ENCODE assay signal across 8 cellular contexts in genomic region chrX:107716045-107716684, GRCh38. TPM values are rescaled to one million over a fixed set of nuclear protein-coding genes. Genes with fewer than 3 reads are reported as not detected.
DNase-seq lines count a peak whose midpoint lies in the region; TF ChIP-seq lines count a peak whose summit lies in the region.

No MANE protein-coding gene starts in this region.

- peak overlapping the region; percentile 61 for H2AK5ac ChIP-seq in trophoblast cell (ENCODE audit: low read length)

- peak overlapping the region; percentile 79 for H4K8ac ChIP-seq in trophoblast cell (ENCODE audit: low read depth, low read length)

- H2BK12ac ChIP-seq in trophoblast cell (ENCODE audit: low read length), result peak overlapping the region; percentile 45

- H3K23ac ChIP-seq in trophoblast cell (ENCODE audit: low read length), result no peak overlapping the region

- H3K9me2 ChIP-seq in Karpas-422 (replicated peaks; ENCODE audit: insufficient read depth, low read length), result no peaks in the 10 kb centered on the region

- H3K36me3 ChIP-seq in Karpas-422 (ENCODE audit: insufficient read depth, low read length), result peaks cover 3% of the 10 kb centered on the region; the same call in 1 of the 2 replicates
- peaks cover 11% of the 10 kb centered on the region for H3K36me3 ChIP-seq in cardiac muscle cell
- H3K36me3 ChIP-seq in trophoblast cell (ENCODE audit: control insufficient read depth in 1 of 2, insufficient read depth in 2 of 2, low read length in 2 of 2), result peaks cover 7% of the 10 kb centered on the region in 2 experiments

- peak overlapping the region; percentile 85 for H4K91ac ChIP-seq in trophoblast cell (ENCODE audit: low read depth, low read length)

- peak overlapping the region; percentile 72 for H2BK120ac ChIP-seq in trophoblast cell (ENCODE audit: insufficient read depth, low read length, poor library complexity)

- H2AFZ ChIP-seq in Karpas-422 (ENCODE audit: low read length), result no peak overlapping the region
- H2AFZ ChIP-seq in trophoblast cell (ENCODE audit: insufficient read depth, low read length, poor library complexity), result peak overlapping the region; percentile 67

- H2BK5ac ChIP-seq in trophoblast cell (ENCODE audit: low read depth, low read length, poor library complexity), result peak overlapping the region; percentile 82

- H3K27me3 ChIP-seq in Karpas-422 (ENCODE audit: low read length) (no peaks in the 10 kb centered on the region), cardiac muscle cell (no peaks in the 10 kb centered on the region), trophoblast cell (ENCODE audit: insufficient read depth, low read length) (no peaks in the 10 kb centered on the region)

- H3K79me2 ChIP-seq in Karpas-422 (ENCODE audit: low read length) (no peaks in the 10 kb centered on the region), trophoblast cell (ENCODE audit: control insufficient read depth, insufficient read depth, low read length, poor library complexity) (peaks cover 3% of the 10 kb centered on the region)

- H4K20me1 ChIP-seq in Karpas-422 (ENCODE audit: insufficient read depth, low read depth, low read length), result peaks cover 7% of the 10 kb centered on the region; the same call in 1 of the 2 replicates

- peak overlapping the region; percentile 50 for H3K4ac ChIP-seq in trophoblast cell (ENCODE audit: low read depth, low read length)

- peak overlapping the region; percentile 8 for H4K12ac ChIP-seq in trophoblast cell (ENCODE audit: low read depth, low read length)

- H3K4me1 ChIP-seq in Karpas-422 (ENCODE audit: low read length) (peaks cover 83% of the 10 kb centered on the region), cardiac muscle cell (ENCODE audit: low read depth) (peaks cover 44% of the 10 kb centered on the region), trophoblast cell (ENCODE audit: control insufficient read depth in 1 of 2, insufficient read depth in 2 of 2, low read length in 2 of 2) (peaks cover 9 to 12% of the 10 kb centered on the region in 2 experiments)

- H3K14ac ChIP-seq in trophoblast cell (ENCODE audit: low read length), result peak overlapping the region; percentile 38

- peak overlapping the region; percentile 80 for H3K4me2 ChIP-seq in Karpas-422 (ENCODE audit: low read depth, low read length, poor library complexity, severe bottlenecking)
- peak overlapping the region; percentile 65 for H3K4me2 ChIP-seq in trophoblast cell (ENCODE audit: low read length)

- H3K27ac ChIP-seq in Karpas-422 (ENCODE audit: low read length) (peak overlapping the region; percentile 93), cardiac muscle cell (peak overlapping the region; percentile 71), trophoblast cell (ENCODE audit: low read depth, low read length) (peak overlapping the region; percentile 81)

- H3K18ac ChIP-seq in trophoblast cell (ENCODE audit: low read length), result peak overlapping the region; percentile 88

- H3K9ac ChIP-seq in Karpas-422 (ENCODE audit: low read length) (peak overlapping the region; percentile 86), trophoblast cell (ENCODE audit: low read length) (peak overlapping the region; percentile 91)

- H3K9me3 ChIP-seq in Karpas-422 (ENCODE audit: low read length), result no peaks in the 10 kb centered on the region
- no peaks in the 10 kb centered on the region for H3K9me3 ChIP-seq in cardiac muscle cell (ENCODE audit: low read depth)
- H3K9me3 ChIP-seq in trophoblast cell (ENCODE audit: insufficient read depth, low read depth, low read length), result no peaks in the 10 kb centered on the region

- peak; percentile 64 for DNase-seq in activated effector memory CD4-positive, alpha-beta T cell treated with anti-CD3 and anti-CD28 coated beads, Interleukin-2, amount 50 U/mL, for 16 hours
- no peak for DNase-seq in activated effector memory CD4-positive, alpha-beta T cell treated with Interleukin-2 at 50 U/mL for 16 hours
- DNase-seq in Karpas-422 (no peak), cardiac muscle cell (ENCODE audit: low read depth in 1 of 2, low spot score in 1 of 2) (peak; percentile 32 to 71), trophoblast cell (no peak), OCI-M1 (lab: John Stamatoyannopoulos, UW) (no peak), T1000 (lab: John Stamatoyannopoulos, UW) (no peak)
- peak; percentile 12 for DNase-seq in activated naive CD4-positive, alpha-beta T cell treated with anti-CD3 and anti-CD28 coated beads, Interleukin-2, amount 50 U/mL, for 16 hours

- no peak for TF ChIP-seq CTCF in cardiac muscle cell (IDR thresholded peaks at IDR 0.05; ENCODE audit: low read depth, low read length)

- WGBS in trophoblast cell (ENCODE audit: extremely low coverage, insufficient coverage, insufficient read length), result no CpG with 5 or more reads among the region's 54 CpGs

- H3K4me3 ChIP-seq in Karpas-422 (ENCODE audit: low read length) (peak overlapping the region; percentile 78), cardiac muscle cell (peak overlapping the region; percentile 75), trophoblast cell (ENCODE audit: low read depth, low read length) (peak overlapping the region; percentile 75)

- peaks cover 13% of the 10 kb centered on the region for H3K79me1 ChIP-seq in trophoblast cell (ENCODE audit: low read length)

RNA-seq across cellular contexts. Expression of gene TSC22D3, which starts 59.4 kb away (rescaled TPM):
- total RNA-seq in Karpas-422 (2014; rRNA removed; shearing (Covaris generic); ENCODE audit: low replicate concordance), result 266 and 270 TPM in 2 replicates
- 297 and 320 TPM in 2 replicates for total RNA-seq in cardiac muscle cell
- polyA plus RNA-seq in cardiac muscle cell, result 235 and 253 TPM in 2 replicates
- polyA plus RNA-seq in trophoblast cell (2013), result 16.0 and 16.8 TPM in 2 replicates

Comparison
In these comparisons a context has a peak if more than half of its experiments do, and no peak if none do; other contexts are left out.
1. DNase-seq: peak in activated effector memory CD4-positive, alpha-beta T cell treated with anti-CD3 and anti-CD28 coated beads, Interleukin-2, amount 50 U/mL, for 16 hours (single experiment), activated naive CD4-positive, alpha-beta T cell treated with anti-CD3 and anti-CD28 coated beads, Interleukin-2, amount 50 U/mL, for 16 hours (single experiment) and cardiac muscle cell (2 of 2); none in activated effector memory CD4-positive, alpha-beta T cell treated with Interleukin-2 at 50 U/mL for 16 hours (single experiment), Karpas-422 (single experiment), trophoblast cell (0 of 2), OCI-M1 (single experiment) and T1000 (single experiment).
2. Peak in every context shown above with its lines, with median percentiles within 50 percentile points of each other: H3K27ac ChIP-seq and H3K4me3 ChIP-seq.